8 cellular contexts compared by ENCODE assay signal in genomic region chr12:613996-614726, GRCh38. TPM values are rescaled to one million over a fixed set of nuclear protein-coding genes. Genes with fewer than 3 reads are reported as not detected.
DNase-seq lines count a peak whose midpoint lies in the region; ATAC-seq and TF ChIP-seq lines count a peak whose summit lies in the region.

No MANE protein-coding gene starts in this region.

- no peaks in the 10 kb centered on the region for H3K27me3 ChIP-seq in CD8-positive, alpha-beta memory T cell (ENCODE audit: insufficient read depth, low read length, poor library complexity, severe bottlenecking)

- H3K9me3 ChIP-seq in CD8-positive, alpha-beta memory T cell (ENCODE audit: low read length) = no peaks in the 10 kb centered on the region

- H3K9me3 Mint-ChIP-seq in CD8-positive, alpha-beta memory T cell = no peaks in the 10 kb centered on the region
- H3K9me3 Mint-ChIP-seq in activated B cell treated with CpG ODN at 0.5 μM for 24 hours = no peaks in the 10 kb centered on the region

- no peak overlapping the region for H3K4me3 Mint-ChIP-seq in CD8-positive, alpha-beta memory T cell
- H3K4me3 Mint-ChIP-seq in activated B cell treated with CpG ODN at 0.5 μM for 24 hours = no peak overlapping the region

- no peaks in the 10 kb centered on the region for H3K27me3 Mint-ChIP-seq in CD8-positive, alpha-beta memory T cell
- H3K27me3 Mint-ChIP-seq in activated B cell treated with CpG ODN at 0.5 μM for 24 hours = no peaks in the 10 kb centered on the region

- POLR2A ChIA-PET in CD8-positive, alpha-beta memory T cell (lab: Charles Lee) = interaction anchor here (0.6 kb wide), 1 partner anchor 335 kb away, joined by 3 read pairs; no protein-coding TSS in a partner anchor
- POLR2A ChIA-PET in activated B cell treated with CpG ODN at 0.5 μM for 24 hours (lab: Charles Lee) = interaction anchor here (0.6 to 4.0 kb wide), 8 partner anchors 13 to 200 kb away, joined by 3 to 46 read pairs (median 3); partner anchors contain the start of gene WNK1

- H3K36me3 Mint-ChIP-seq in CD8-positive, alpha-beta memory T cell = no peaks in the 10 kb centered on the region
- H3K36me3 Mint-ChIP-seq in activated B cell treated with CpG ODN at 0.5 μM for 24 hours (ENCODE audit: low read depth) = no peaks in the 10 kb centered on the region

- H3K27ac Mint-ChIP-seq in CD8-positive, alpha-beta memory T cell = peak overlapping the region in 1 of 8 donors; percentile 84
- no peak overlapping the region for H3K27ac Mint-ChIP-seq in activated B cell treated with CpG ODN at 0.5 μM for 24 hours

- CTCF ChIA-PET in CD8-positive, alpha-beta memory T cell (lab: Charles Lee) = interaction anchor here (0.6 to 3.8 kb wide), 14 partner anchors 11 to 335 kb away, joined by 3 to 22 read pairs (median 3); partner anchors contain the start of genes RAD52 and WNK1
- CTCF ChIA-PET in activated B cell treated with CpG ODN at 0.5 μM for 24 hours (lab: Charles Lee) = interaction anchor here (0.5 to 4.1 kb wide), 39 partner anchors 8 to 969 kb away, joined by 3 to 103 read pairs (median 4); partner anchors contain the start of genes RAD52 and WNK1

- peaks cover 20 to 29% (median 24%) of the 10 kb centered on the region in 3 donors for H3K4me1 Mint-ChIP-seq in CD8-positive, alpha-beta memory T cell
- peaks cover 25% of the 10 kb centered on the region for H3K4me1 Mint-ChIP-seq in activated B cell treated with CpG ODN at 0.5 μM for 24 hours

- no peak overlapping the region for H3K4me3 ChIP-seq in CD8-positive, alpha-beta memory T cell (ENCODE audit: low read length)

- intact Hi-C loops in activated B cell treated with CpG ODN at 0.5 μM for 24 hours (cut with micrococcal nuclease) = loop anchor here (1.0 kb wide), 4 partner anchors 55 to 335 kb away; partner anchors contain the start of gene RAD52

- DNase-seq in CD8-positive, alpha-beta memory T cell = peak in 3 of 5 donors; percentile 2 to 56 (median 19)
- DNase-seq in HT-29 (ENCODE audit: low spot score) (peak; percentile 17), activated B cell treated with CpG ODN at 0.5 μM for 24 hours (peak; percentile 38), hippocampal formation (lab: John Stamatoyannopoulos, UW) (peak; percentile 30 to 37), NCI-H187 (lab: John Stamatoyannopoulos, UW) (no peak), cerebellar nuclear complex (lab: John Stamatoyannopoulos, UW) (no peak)
- DNase-seq in stimulated activated naive CD8-positive, alpha-beta T cell treated with anti-CD3 and anti-CD28 coated beads, Interleukin-15, Interleukin-2, amounts not matched to agents 100 U/mL and 50 U/mL, for 24 hours = peak; percentile 52

- no peak for TF ChIP-seq CTCF in activated B cell treated with CpG ODN at 0.5 μM for 24 hours (IDR thresholded peaks at IDR 0.05)

- no peaks in the 10 kb centered on the region for H3K36me3 ChIP-seq in CD8-positive, alpha-beta memory T cell (ENCODE audit: insufficient read depth, low read length)

- H3K27ac ChIP-seq in CD8-positive, alpha-beta memory T cell (ENCODE audit: low read depth, low read length) = no peak overlapping the region

- ATAC-seq in activated B cell treated with CpG ODN at 0.5 μM for 24 hours (ENCODE audit: low read depth) = peak; percentile 73
- peak; percentile 53 for ATAC-seq in stimulated activated naive CD8-positive, alpha-beta T cell treated with anti-CD3 and anti-CD28 coated beads, Interleukin-15, Interleukin-2, amounts not matched to agents 100 U/mL and 50 U/mL, for 24 hours
- ATAC-seq in HG02623 (IDR thresholded peaks at IDR 0.05; ENCODE audit: unreplicated experiment) = no peak

- peaks cover 13% of the 10 kb centered on the region for H3K4me1 ChIP-seq in CD8-positive, alpha-beta memory T cell (ENCODE audit: insufficient read depth, low read length)

RNA-seq across cellular contexts. Expression of gene NINJ2, which starts 49.1 kb away (rescaled TPM):
- 1 to 10 TPM; 3.3 to 4.2 TPM for total RNA-seq in CD8-positive, alpha-beta memory T cell
- 47.1 TPM for polyA plus RNA-seq in CD8-positive, alpha-beta memory T cell
- total RNA-seq in HT-29 (2014; rRNA removed; shearing (Covaris generic)) = 8.6 and 10.9 TPM in 2 replicates
- total RNA-seq in activated B cell treated with CpG ODN at 0.5 μM for 24 hours = 3.0 and 3.6 TPM in 2 replicates

Comparison
In these comparisons a context has a peak if more than half of its experiments do, and no peak if none do; other contexts are left out.
1. DNase-seq: peak in CD8-positive, alpha-beta memory T cell (3 of 5), HT-29 (single experiment), activated B cell treated with CpG ODN at 0.5 μM for 24 hours (single experiment), hippocampal formation (2 of 2) and stimulated activated naive CD8-positive, alpha-beta T cell treated with anti-CD3 and anti-CD28 coated beads, Interleukin-15, Interleukin-2, amounts not matched to agents 100 U/mL and 50 U/mL, for 24 hours (single experiment); none in NCI-H187 (0 of 2) and cerebellar nuclear complex (0 of 2).